ENCODE assay signal across 12 cellular contexts in the genomic region with DNA sequence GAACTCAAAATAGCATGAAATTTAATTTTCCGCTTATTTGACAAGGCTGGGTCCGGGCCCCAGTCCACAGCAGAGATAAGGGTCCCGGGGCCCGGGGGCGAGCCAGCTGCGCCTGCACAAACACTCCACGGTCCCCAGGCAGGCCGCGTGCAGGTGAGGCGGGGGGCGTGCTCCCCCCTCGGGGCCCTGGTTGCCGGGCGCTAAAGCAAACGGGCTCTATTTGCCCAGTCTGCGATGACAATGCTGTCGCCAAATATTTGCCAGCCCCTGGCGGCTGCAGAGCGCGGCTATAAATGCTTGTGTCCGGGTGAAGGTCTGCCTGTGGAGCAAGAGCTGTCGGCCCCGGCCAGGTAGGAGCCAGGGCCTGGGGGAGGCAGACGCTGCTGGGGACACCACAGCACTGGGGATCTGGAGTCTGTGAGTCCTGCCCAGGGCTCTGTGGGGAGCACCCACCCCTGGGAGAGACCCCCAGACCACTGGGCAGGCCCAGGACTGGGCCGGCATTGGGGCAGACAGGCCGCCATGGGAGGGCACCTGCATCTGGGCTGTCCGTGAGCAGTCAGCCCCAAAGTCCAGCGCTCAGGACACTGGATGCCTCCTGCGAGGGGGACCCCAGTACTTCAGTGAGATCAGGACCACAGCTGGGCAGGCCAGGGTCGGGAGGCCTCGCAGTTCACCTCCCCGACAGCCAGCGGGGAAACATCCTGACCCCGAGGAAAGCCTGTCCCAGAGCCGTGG. TPM values are rescaled to one million over a fixed set of nuclear protein-coding genes. Genes with fewer than 3 reads are reported as not detected.
A peak's percentile ranks its signal among the peaks of the same experiment; 100 is the strongest.
DNase-seq lines count a peak whose midpoint lies in the region; ATAC-seq and TF ChIP-seq lines count a peak whose summit lies in the region.
"Had no signal": no experiment of that assay in that cellular context is flagged by ENCODE, and none has a peak within 500 bp of the region (broad histone marks: within the 10 kb centered on the region; RNA-seq: fewer than 3 reads in every experiment).

A gene (plus strand): TSS at position 320 of the 738 bp plus-strand sequence. CDS start 1,516 bp downstream, outside the sequence.

- no peak within 1 kb of the TSS for H3K4me3 Mint-ChIP-seq in MCF 10A (ENCODE audit: unreplicated experiment)
- no peak within 1 kb of the TSS for H3K4me3 Mint-ChIP-seq in brain
- peak within 1 kb of the TSS; percentile 33 for H3K4me3 Mint-ChIP-seq in stimulated activated effector memory CD8-positive, alpha-beta T cell treated with anti-CD3 and anti-CD28 coated beads, Interleukin-12 subunit alpha, Interleukin-12 subunit beta, amount 100 ng/mL, for 72 hours

- in situ Hi-C loops in T47D (cut with HindIII; ENCODE audit: low pct_unique_long_range_greater_than_20kb, low sequenced_read_pairs): no loop called here

- no TSS peak for BruUV-seq in MCF 10A (replicated peaks; lab: Mats Ljungman, UMichigan)

- no peaks in the 10 kb centered on the region for H3K4me1 Mint-ChIP-seq in MCF 10A (ENCODE audit: insufficient read depth, unreplicated experiment)
- peaks cover 12% of the 10 kb centered on the region for H3K4me1 Mint-ChIP-seq in brain
- no peaks in the 10 kb centered on the region for H3K4me1 Mint-ChIP-seq in stimulated activated effector memory CD8-positive, alpha-beta T cell treated with anti-CD3 and anti-CD28 coated beads, Interleukin-12 subunit alpha, Interleukin-12 subunit beta, amount 100 ng/mL, for 72 hours

- H3K36me3 Mint-ChIP-seq in MCF 10A (ENCODE audit: insufficient read depth, unreplicated experiment) (no peaks in the 10 kb centered on the region), brain (no peaks in the 10 kb centered on the region)
- H3K36me3 Mint-ChIP-seq in stimulated activated effector memory CD8-positive, alpha-beta T cell treated with anti-CD3 and anti-CD28 coated beads, Interleukin-12 subunit alpha, Interleukin-12 subunit beta, amount 100 ng/mL, for 72 hours: no peaks in the 10 kb centered on the region
- H3K36me3 Mint-ChIP-seq: activated naive CD4-positive, alpha-beta T cell treated with anti-CD3 and anti-CD28 coated beads, Interleukin-2, amount 50 U/mL, for 72 hours had no signal

- TF ChIP-seq CTCF in MCF 10A (IDR thresholded peaks at IDR 0.05; ENCODE audit: unreplicated experiment): no peak
- peak in 1 of 2 experiments; percentile 23 for TF ChIP-seq CTCF in brain (conservative IDR thresholded peaks at IDR 0.05)

- intact Hi-C loops in MCF 10A (cut with micrococcal nuclease): no loop called here

- H3K9me3 Mint-ChIP-seq in MCF 10A (ENCODE audit: unreplicated experiment) (no peaks in the 10 kb centered on the region), brain (no peaks in the 10 kb centered on the region)
- no peaks in the 10 kb centered on the region for H3K9me3 Mint-ChIP-seq in stimulated activated effector memory CD8-positive, alpha-beta T cell treated with anti-CD3 and anti-CD28 coated beads, Interleukin-12 subunit alpha, Interleukin-12 subunit beta, amount 100 ng/mL, for 72 hours
- H3K9me3 Mint-ChIP-seq: activated naive CD4-positive, alpha-beta T cell treated with anti-CD3 and anti-CD28 coated beads, Interleukin-2, amount 50 U/mL, for 72 hours had no signal

- POLR2A ChIA-PET in MCF 10A (lab: Yijun Ruan, JAX): no interaction called here

- H3K27me3 Mint-ChIP-seq in MCF 10A (ENCODE audit: insufficient read depth, unreplicated experiment): no peaks in the 10 kb centered on the region
- no peaks in the 10 kb centered on the region for H3K27me3 Mint-ChIP-seq in brain

- no peak for ATAC-seq in stimulated activated effector memory CD8-positive, alpha-beta T cell treated with anti-CD3 and anti-CD28 coated beads, Interleukin-12 subunit alpha, Interleukin-12 subunit beta, amount 100 ng/mL, for 72 hours
- ATAC-seq in esophagus mucosa: no peak
- ATAC-seq: activated naive CD4-positive, alpha-beta T cell treated with anti-CD3 and anti-CD28 coated beads, Interleukin-2, amount 50 U/mL, for 72 hours had no signal

- CTCF ChIA-PET in MCF 10A (lab: Yijun Ruan, JAX): interaction anchor here (0.6 kb wide), 1 partner anchor 1367 kb away, joined by 3 read pairs; no protein-coding TSS in a partner anchor

- H3K27ac Mint-ChIP-seq in MCF 10A (ENCODE audit: low read depth, unreplicated experiment) (no peak within 1 kb of the TSS), brain (peak within 1 kb of the TSS in 2 of 5 experiments; percentile 60 to 78)
- peak within 1 kb of the TSS; percentile 83 for H3K27ac Mint-ChIP-seq in stimulated activated effector memory CD8-positive, alpha-beta T cell treated with anti-CD3 and anti-CD28 coated beads, Interleukin-12 subunit alpha, Interleukin-12 subunit beta, amount 100 ng/mL, for 72 hours

- DNase-seq in T47D (ENCODE audit: low read depth in 1 of 2, low spot score in 1 of 2): peak; percentile 90 to 93
- DNase-seq in MCF 10A (ENCODE audit: unreplicated experiment): no peak
- DNase-seq in NCI-H2171 treated with DMSO at 0.1 percent for 48 hours (lab: John Stamatoyannopoulos, UW): peak; percentile 64
- DNase-seq in stimulated activated effector memory CD8-positive, alpha-beta T cell treated with anti-CD3 and anti-CD28 coated beads, Interleukin-12 subunit alpha, Interleukin-12 subunit beta, amount 100 ng/mL, for 72 hours (ENCODE audit: low spot score in 2 of 2): no peak
- DNase-seq in SIG-M5 treated with dmso at 0.1 percent for 504 hours (lab: John Stamatoyannopoulos, UW; ENCODE audit: unreplicated experiment): no peak
- no peak for DNase-seq in stimulated activated CD4-positive, alpha-beta T cell treated with anti-CD3 and anti-CD28 coated beads, Interleukin-15, amount 100 ng/mL, for 24 hours
- DNase-seq: activated CD4-positive, CD25-positive, alpha-beta regulatory T cell treated with anti-CD3 and anti-CD28 coated beads, Interleukin-2, amount 50 U/mL, for 72 hours; KBM-7; psoas muscle had no signal

RNA-seq across cellular contexts. Expression of the gene that starts here (rescaled TPM):
- total RNA-seq in MCF 10A (2022) (not detected in 2 replicates), esophagus mucosa (not detected)
- 13.1 TPM for polyA plus RNA-seq in brain (ENCODE audit: insufficient read depth, low read depth, low replicate concordance)
- total RNA-seq: psoas muscle had no signal

Comparison
In these comparisons a context has a peak if more than half of its experiments do, and no peak if none do; other contexts are left out.
1. DNase-seq: peak in T47D (2 of 2) and NCI-H2171 treated with DMSO at 0.1 percent for 48 hours (single experiment); none in MCF 10A (single experiment), stimulated activated effector memory CD8-positive, alpha-beta T cell treated with anti-CD3 and anti-CD28 coated beads, Interleukin-12 subunit alpha, Interleukin-12 subunit beta, amount 100 ng/mL, for 72 hours (0 of 2), SIG-M5 treated with dmso at 0.1 percent for 504 hours (single experiment) and stimulated activated CD4-positive, alpha-beta T cell treated with anti-CD3 and anti-CD28 coated beads, Interleukin-15, amount 100 ng/mL, for 24 hours (single experiment).